Comparison of ENCODE assay signal across 19 cellular contexts in the genomic region with DNA sequence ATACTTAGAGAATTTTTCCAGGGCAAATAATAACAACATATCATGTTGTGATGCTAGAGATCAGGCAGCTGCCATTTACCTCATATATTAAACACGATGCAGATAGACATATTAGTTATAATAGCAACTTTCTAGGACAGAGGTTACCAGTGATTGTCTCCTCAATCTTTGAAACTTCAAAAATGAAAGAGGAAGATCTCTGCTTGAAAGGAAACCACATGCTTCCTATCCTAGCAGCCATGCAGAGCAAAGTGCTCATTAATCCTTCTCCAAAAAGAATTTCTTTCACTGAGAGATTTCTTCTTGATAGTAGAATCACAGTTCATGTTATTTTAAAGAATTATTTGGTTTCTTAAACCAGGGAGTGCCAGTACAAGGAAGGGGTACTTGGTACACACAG.
DNase-seq lines count a peak whose midpoint lies in the region; ATAC-seq and TF ChIP-seq lines count a peak whose summit lies in the region.
"Had no signal": no experiment of that assay in that cellular context is flagged by ENCODE, and none has a peak within 500 bp of the region (broad histone marks: within the 10 kb centered on the region; RNA-seq: fewer than 3 reads in every experiment).

No MANE protein-coding gene starts in this region.

- peak; percentile 6 for DNase-seq in NOMO-1 treated with DMSO at 0.1 percent for 48 hours (lab: John Stamatoyannopoulos, UW; ENCODE audit: unreplicated experiment)
- no peak for DNase-seq in NOMO-1 treated with dmso at 0.1 percent for 144 hours (lab: John Stamatoyannopoulos, UW; ENCODE audit: unreplicated experiment)
- DNase-seq in GM23338 (ENCODE audit: low spot score): no peak
- peak; percentile 28 for DNase-seq in MM.1S
- DNase-seq in smooth muscle cell (lab: John Stamatoyannopoulos, UW; ENCODE audit: unreplicated experiment): no peak
- DNase-seq in glutamatergic neuron: no peak
- no peak for DNase-seq in NCI-H2227 treated with DMSO at 0.1 percent for 48 hours (lab: John Stamatoyannopoulos, UW)
- no peak for DNase-seq in NK-92 (lab: John Stamatoyannopoulos, UW; ENCODE audit: unreplicated experiment)
- DNase-seq: 8988T; COR-L47; H7; NCI-H1417 treated with DMSO at 0.1 percent for 48 hours; NCI-H2029 treated with DMSO at 0.1 percent for 48 hours; NCI-H526; NK-92 treated with Interleukin-12 subunit alpha and Interleukin-12 subunit beta, amount 100 ng/mL, for 24 hours; T-helper 2 cell had no signal

- H3K27ac Mint-ChIP-seq in GM23338: no peak overlapping the region
- no peak overlapping the region for H3K27ac Mint-ChIP-seq in glutamatergic neuron (ENCODE audit: unreplicated experiment)
- H3K27ac Mint-ChIP-seq: CD14-positive monocyte had no signal

- no peaks in the 10 kb centered on the region for H3K9me3 Mint-ChIP-seq in GM23338
- H3K9me3 Mint-ChIP-seq in glutamatergic neuron (ENCODE audit: unreplicated experiment): no peaks in the 10 kb centered on the region

- H4K20me1 ChIP-seq in GM23338 (replicated peaks; ENCODE audit: insufficient read depth): no peaks in the 10 kb centered on the region
- no peaks in the 10 kb centered on the region for H4K20me1 ChIP-seq in MM.1S (ENCODE audit: insufficient read depth, low read length)
- H4K20me1 ChIP-seq in smooth muscle cell (ENCODE audit: low read depth): no peaks in the 10 kb centered on the region

- H3K27ac ChIP-seq in GM23338 (ENCODE audit: low read depth): no peak overlapping the region
- H3K27ac ChIP-seq in MM.1S (ENCODE audit: low read length): no peak overlapping the region
- no peak overlapping the region for H3K27ac ChIP-seq in smooth muscle cell (ENCODE audit: low read depth)
- H3K27ac ChIP-seq: HL-60 had no signal

- H3K4me3 Mint-ChIP-seq in GM23338 (no peak overlapping the region), glutamatergic neuron (ENCODE audit: unreplicated experiment) (no peak overlapping the region)
- H3K4me3 Mint-ChIP-seq: CD14-positive monocyte had no signal

- H3K9ac ChIP-seq in MM.1S (ENCODE audit: low read length): no peak overlapping the region
- no peak overlapping the region for H3K9ac ChIP-seq in smooth muscle cell (ENCODE audit: low read depth)

- H2AFZ ChIP-seq in GM23338: 0 out of 2 replicates have a peak overlapping the region, but pooled peaks have one; percentile 29
- peak overlapping the region; percentile 1; the same call in 1 of the 2 replicates for H2AFZ ChIP-seq in MM.1S (ENCODE audit: low read length)
- H2AFZ ChIP-seq in smooth muscle cell (ENCODE audit: low read depth): peak overlapping the region; percentile 54

- H3K4me1 ChIP-seq in GM23338 (ENCODE audit: insufficient read depth) (no peaks in the 10 kb centered on the region), MM.1S (ENCODE audit: low read length) (no peaks in the 10 kb centered on the region), smooth muscle cell (ENCODE audit: low read depth) (no peaks in the 10 kb centered on the region)

- WGBS in smooth muscle cell (ENCODE audit: low lambda C conversion rate): 87% methylated on average over 1 of the region's 1 CpG

- H3F3A ChIP-seq in GM23338 (replicated peaks; ENCODE audit: low read depth) (no peaks in the 10 kb centered on the region), MM.1S (ENCODE audit: insufficient read depth, low read length) (no peaks in the 10 kb centered on the region), smooth muscle cell (ENCODE audit: low read depth) (no peaks in the 10 kb centered on the region)

- no peaks in the 10 kb centered on the region for H3K27me3 ChIP-seq in GM23338 (ENCODE audit: insufficient read depth)
- H3K27me3 ChIP-seq in MM.1S (replicated peaks; ENCODE audit: insufficient read depth, low read length): no peaks in the 10 kb centered on the region
- no peaks in the 10 kb centered on the region for H3K27me3 ChIP-seq in smooth muscle cell (ENCODE audit: low read depth)

- ATAC-seq in GM23338: no peak
- ATAC-seq: K562 had no signal

- H3K4me3 ChIP-seq in GM23338 (no peak overlapping the region), MM.1S (ENCODE audit: low read length) (no peak overlapping the region), smooth muscle cell (no peak overlapping the region)
- H3K4me3 ChIP-seq: K562 had no signal

- no peaks in the 10 kb centered on the region for H3K36me3 Mint-ChIP-seq in GM23338 (ENCODE audit: low read depth)
- no peaks in the 10 kb centered on the region for H3K36me3 Mint-ChIP-seq in glutamatergic neuron (ENCODE audit: unreplicated experiment)
- H3K36me3 Mint-ChIP-seq: CD14-positive monocyte had no signal

- H3K9me2 ChIP-seq in GM23338 (ENCODE audit: insufficient read depth): no peaks in the 10 kb centered on the region
- H3K9me2 ChIP-seq in MM.1S (replicated peaks; ENCODE audit: insufficient read depth, low read length): no peaks in the 10 kb centered on the region

- H3K79me2 ChIP-seq in GM23338 (replicated peaks; ENCODE audit: insufficient read depth) (no peaks in the 10 kb centered on the region), MM.1S (ENCODE audit: low read length) (no peaks in the 10 kb centered on the region), smooth muscle cell (ENCODE audit: low read depth) (no peaks in the 10 kb centered on the region)

- H3K4me1 Mint-ChIP-seq in GM23338 (no peaks in the 10 kb centered on the region), glutamatergic neuron (ENCODE audit: low read depth, unreplicated experiment) (no peaks in the 10 kb centered on the region)
- H3K4me1 Mint-ChIP-seq: CD14-positive monocyte had no signal

- no peaks in the 10 kb centered on the region for H3K27me3 Mint-ChIP-seq in GM23338 (ENCODE audit: insufficient read depth, low read depth, poor library complexity)
- no peaks in the 10 kb centered on the region for H3K27me3 Mint-ChIP-seq in glutamatergic neuron (ENCODE audit: unreplicated experiment)

- H3K9me3 ChIP-seq in MM.1S (replicated peaks; ENCODE audit: insufficient read depth, low read length): no peaks in the 10 kb centered on the region
- no peaks in the 10 kb centered on the region for H3K9me3 ChIP-seq in smooth muscle cell (replicated peaks; ENCODE audit: low read depth)

- H3K36me3 ChIP-seq in GM23338 (ENCODE audit: insufficient read depth): no peaks in the 10 kb centered on the region
- no peaks in the 10 kb centered on the region for H3K36me3 ChIP-seq in MM.1S (replicated peaks; ENCODE audit: insufficient read depth, low read length)
- H3K36me3 ChIP-seq in smooth muscle cell (ENCODE audit: low read depth): no peaks in the 10 kb centered on the region

- TF ChIP-seq CTCF in GM23338 (conservative IDR thresholded peaks at IDR 0.05; ENCODE audit: low read depth in 2 of 2) (no peak), MM.1S (IDR thresholded peaks at IDR 0.05; ENCODE audit: low read length) (no peak), smooth muscle cell (IDR thresholded peaks at IDR 0.05; ENCODE audit: borderline replicate concordance, insufficient read depth, poor library complexity, severe bottlenecking) (no peak), glutamatergic neuron (IDR thresholded peaks at IDR 0.05; ENCODE audit: partially characterized antibody, unreplicated experiment) (no peak)

- no peak overlapping the region for H3K4me2 ChIP-seq in GM23338
- no peak overlapping the region for H3K4me2 ChIP-seq in MM.1S (ENCODE audit: low read depth, low read length)
- H3K4me2 ChIP-seq in smooth muscle cell: no peak overlapping the region

TF ChIP-seq in GM23338, 12 proteins besides CTCF, POLR2A, EP300 and RAD21:
- TF ChIP-seq, protein P1, sequence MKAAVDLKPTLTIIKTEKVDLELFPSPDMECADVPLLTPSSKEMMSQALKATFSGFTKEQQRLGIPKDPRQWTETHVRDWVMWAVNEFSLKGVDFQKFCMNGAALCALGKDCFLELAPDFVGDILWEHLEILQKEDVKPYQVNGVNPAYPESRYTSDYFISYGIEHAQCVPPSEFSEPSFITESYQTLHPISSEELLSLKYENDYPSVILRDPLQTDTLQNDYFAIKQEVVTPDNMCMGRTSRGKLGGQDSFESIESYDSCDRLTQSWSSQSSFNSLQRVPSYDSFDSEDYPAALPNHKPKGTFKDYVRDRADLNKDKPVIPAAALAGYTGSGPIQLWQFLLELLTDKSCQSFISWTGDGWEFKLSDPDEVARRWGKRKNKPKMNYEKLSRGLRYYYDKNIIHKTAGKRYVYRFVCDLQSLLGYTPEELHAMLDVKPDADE (IDR thresholded peaks at IDR 0.05): no peak
- TF ChIP-seq EZH2phosphoT487 (IDR thresholded peaks at IDR 0.05; ENCODE audit: unreplicated experiment) (no peak), CREB1 (CRISPR knock-in tag; IDR thresholded peaks at IDR 0.05; ENCODE audit: low read depth) (no peak), POLR2AphosphoS5 (IDR thresholded peaks at IDR 0.05; ENCODE audit: low read depth) (no peak), ZNF331 (CRISPR knock-in tag; IDR thresholded peaks at IDR 0.05; ENCODE audit: low read depth) (no peak), NANOG (IDR thresholded peaks at IDR 0.05; ENCODE audit: borderline replicate concordance) (no peak), ZNF114 (CRISPR knock-in tag; IDR thresholded peaks at IDR 0.05) (no peak), STAT1 (IDR thresholded peaks at IDR 0.05; ENCODE audit: unreplicated experiment) (no peak)
- TF ChIP-seq, protein P2, sequence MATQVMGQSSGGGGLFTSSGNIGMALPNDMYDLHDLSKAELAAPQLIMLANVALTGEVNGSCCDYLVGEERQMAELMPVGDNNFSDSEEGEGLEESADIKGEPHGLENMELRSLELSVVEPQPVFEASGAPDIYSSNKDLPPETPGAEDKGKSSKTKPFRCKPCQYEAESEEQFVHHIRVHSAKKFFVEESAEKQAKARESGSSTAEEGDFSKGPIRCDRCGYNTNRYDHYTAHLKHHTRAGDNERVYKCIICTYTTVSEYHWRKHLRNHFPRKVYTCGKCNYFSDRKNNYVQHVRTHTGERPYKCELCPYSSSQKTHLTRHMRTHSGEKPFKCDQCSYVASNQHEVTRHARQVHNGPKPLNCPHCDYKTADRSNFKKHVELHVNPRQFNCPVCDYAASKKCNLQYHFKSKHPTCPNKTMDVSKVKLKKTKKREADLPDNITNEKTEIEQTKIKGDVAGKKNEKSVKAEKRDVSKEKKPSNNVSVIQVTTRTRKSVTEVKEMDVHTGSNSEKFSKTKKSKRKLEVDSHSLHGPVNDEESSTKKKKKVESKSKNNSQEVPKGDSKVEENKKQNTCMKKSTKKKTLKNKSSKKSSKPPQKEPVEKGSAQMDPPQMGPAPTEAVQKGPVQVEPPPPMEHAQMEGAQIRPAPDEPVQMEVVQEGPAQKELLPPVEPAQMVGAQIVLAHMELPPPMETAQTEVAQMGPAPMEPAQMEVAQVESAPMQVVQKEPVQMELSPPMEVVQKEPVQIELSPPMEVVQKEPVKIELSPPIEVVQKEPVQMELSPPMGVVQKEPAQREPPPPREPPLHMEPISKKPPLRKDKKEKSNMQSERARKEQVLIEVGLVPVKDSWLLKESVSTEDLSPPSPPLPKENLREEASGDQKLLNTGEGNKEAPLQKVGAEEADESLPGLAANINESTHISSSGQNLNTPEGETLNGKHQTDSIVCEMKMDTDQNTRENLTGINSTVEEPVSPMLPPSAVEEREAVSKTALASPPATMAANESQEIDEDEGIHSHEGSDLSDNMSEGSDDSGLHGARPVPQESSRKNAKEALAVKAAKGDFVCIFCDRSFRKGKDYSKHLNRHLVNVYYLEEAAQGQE (IDR thresholded peaks at IDR 0.05; ENCODE audit: unreplicated experiment): no peak

Comparison
In these comparisons a context has a peak if more than half of its experiments do, and no peak if none do; other contexts are left out.
1. DNase-seq: peak in NOMO-1 treated with DMSO at 0.1 percent for 48 hours (single experiment) and MM.1S (single experiment); none in NOMO-1 treated with dmso at 0.1 percent for 144 hours (single experiment), GM23338 (single experiment), smooth muscle cell (single experiment), glutamatergic neuron (single experiment), NCI-H2227 treated with DMSO at 0.1 percent for 48 hours (single experiment) and NK-92 (single experiment).
2. H2AFZ ChIP-seq: peak in every context shown above with its lines; median percentile 54 in smooth muscle cell; 29 in GM23338; 1 in MM.1S.